In genomic region chr11:45393334-45393733, GRCh38 we compare ENCODE assay signal across 30 cellular contexts.
"Had no signal": no experiment of that assay in that cellular context is flagged by ENCODE, and none has a peak within 500 bp of the region (broad histone marks: within the 10 kb centered on the region; RNA-seq: fewer than 3 reads in every experiment).

No MANE protein-coding gene starts in this region.

- H3K4me1 ChIP-seq: esophagus muscularis mucosa, foreskin keratinocyte, gastrocnemius medialis had no signal

- H3K4me3 ChIP-seq: esophagus muscularis mucosa, gastrocnemius medialis had no signal

- H3K36me3 ChIP-seq: brain microvascular endothelial cell, esophagus muscularis mucosa, gastrocnemius medialis had no signal

- ATAC-seq: activated CD4-positive, alpha-beta T cell treated with anti-CD3 and anti-CD28 coated beads for 36 hours; activated CD8-positive, alpha-beta memory T cell treated with anti-CD3 and anti-CD28 coated beads, Interleukin-2, amount 10 ng/mL, durations not matched to agents 7 days and 5 days; activated CD8-positive, alpha-beta T cell treated with anti-CD3 and anti-CD28 coated beads, Interleukin-2, amount 10 ng/mL, durations not matched to agents 7 days and 5 days; effector memory CD8-positive, alpha-beta T cell; foreskin keratinocyte; gastrocnemius medialis had no signal

- DNase-seq: activated CD4-positive, alpha-beta memory T cell treated with anti-CD3 and anti-CD28 coated beads for 36 hours; activated CD4-positive, alpha-beta T cell treated with anti-CD3 and anti-CD28 coated beads for 36 hours; activated CD4-positive, alpha-beta T cell treated with anti-CD3 and anti-CD28 coated beads, Interleukin-2, amount 10 ng/mL, durations not matched to agents 24 days and 14 days; activated CD4-positive, CD25-positive, alpha-beta regulatory T cell; activated CD4-positive, CD25-positive, alpha-beta regulatory T cell treated with anti-CD3 and anti-CD28 coated beads, Interleukin-2, amount 50 U/mL, for 72 hours; activated CD8-positive, alpha-beta memory T cell treated with anti-CD3 and anti-CD28 coated beads, Interleukin-2, amount 10 ng/mL, durations not matched to agents 7 days and 5 days; activated CD8-positive, alpha-beta memory T cell treated with anti-CD3 and anti-CD28 coated beads, Interleukin-2, amount 50 U/mL, for 4 hours; activated CD8-positive, alpha-beta T cell treated with anti-CD3 and anti-CD28 coated beads, Interleukin-2, amount 10 ng/mL, durations not matched to agents 7 days and 5 days; activated gamma-delta T cell treated with Interleukin-2 at 50 U/mL for 16 hours; activated naive CD4-positive, alpha-beta T cell treated with anti-CD3 and anti-CD28 coated beads, Interleukin-2, amount 50 U/mL, for 16 hours; activated naive CD4-positive, alpha-beta T cell treated with Interleukin-2 at 50 U/mL for 16 hours; activated T-cell treated with anti-CD3 and anti-CD28 coated beads, Interleukin-2, amount 50 U/mL, for 1 hour; activated T-cell treated with anti-CD3 and anti-CD28 coated beads, Interleukin-2, amount 50 U/mL, for 48 hours; amniotic stem cell; anterior cingulate cortex; brain microvascular endothelial cell; cortex of kidney; dermis blood vessel endothelial cell; effector CD4-positive, alpha-beta T cell; effector memory CD8-positive, alpha-beta T cell; erythroblast; foreskin keratinocyte; gastrocnemius medialis; glutamatergic neuron; T-helper 1 cell; T-helper 2 cell had no signal

- H3K27ac ChIP-seq: brain microvascular endothelial cell, esophagus muscularis mucosa, foreskin keratinocyte, gastrocnemius medialis had no signal

- FAIRE-seq: astrocyte, bronchial epithelial cell, colon had no signal

- H3K27me3 ChIP-seq: foreskin keratinocyte had no signal

- H3K9me3 ChIP-seq: esophagus muscularis mucosa, gastrocnemius medialis had no signal
